In genomic region chr5:72325566-72326297, GRCh38 we compare ENCODE assay signal across 17 cellular contexts. TPM values are rescaled to one million over a fixed set of nuclear protein-coding genes. Genes with fewer than 3 reads are reported as not detected.
A peak's percentile ranks its signal among the peaks of the same experiment; 100 is the strongest.
DNase-seq lines count a peak whose midpoint lies in the region; ATAC-seq and TF ChIP-seq lines count a peak whose summit lies in the region.
"Had no signal": no experiment of that assay in that cellular context is flagged by ENCODE, and none has a peak within 500 bp of the region (broad histone marks: within the 10 kb centered on the region; RNA-seq: fewer than 3 reads in every experiment).

No MANE protein-coding gene starts in this region.

- no peak for ATAC-seq in GM18858 (IDR thresholded peaks at IDR 0.05; ENCODE audit: unreplicated experiment)
- no peak for ATAC-seq in activated CD8-positive, alpha-beta T cell treated with anti-CD3 and anti-CD28 coated beads, Interleukin-2, amount 10 ng/mL, durations not matched to agents 7 days and 5 days
- ATAC-seq: activated CD4-positive, CD25-positive, alpha-beta regulatory T cell treated with anti-CD3 and anti-CD28 coated beads, Interleukin-2, amount 50 U/mL, for 24 hours; stimulated activated memory B cell treated with anti-CD40 and anti-IgM and Interleukin-4, amounts not matched to agents 10 μg/mL and 1 μg/mL and 100 μg/mL, for 72 hours had no signal

- peaks cover 14% of the 10 kb centered on the region for H3K4me1 Mint-ChIP-seq in activated CD8-positive, alpha-beta T cell treated with anti-CD3 and anti-CD28 coated beads, Interleukin-2, amount 10 ng/mL, durations not matched to agents 7 days and 5 days (ENCODE audit: low read depth)

- H3K9me3 Mint-ChIP-seq in activated CD8-positive, alpha-beta T cell treated with anti-CD3 and anti-CD28 coated beads, Interleukin-2, amount 10 ng/mL, durations not matched to agents 7 days and 5 days (ENCODE audit: insufficient read depth) = no peaks in the 10 kb centered on the region
- H3K9me3 Mint-ChIP-seq: stimulated activated memory B cell treated with anti-CD40 and anti-IgM and Interleukin-4, amounts not matched to agents 10 μg/mL and 1 μg/mL and 100 μg/mL, for 72 hours had no signal

- TF ChIP-seq CTCF in cardiac fibroblast (IDR thresholded peaks at IDR 0.05; ENCODE audit: low read depth, low read length) = no peak

- POLR2A ChIA-PET in activated CD8-positive, alpha-beta T cell treated with anti-CD3 and anti-CD28 coated beads, Interleukin-2, amount 10 ng/mL, durations not matched to agents 7 days and 5 days (lab: Charles Lee) = no interaction called here

- peaks cover 42% of the 10 kb centered on the region for H3K36me3 Mint-ChIP-seq in activated CD8-positive, alpha-beta T cell treated with anti-CD3 and anti-CD28 coated beads, Interleukin-2, amount 10 ng/mL, durations not matched to agents 7 days and 5 days (ENCODE audit: low read depth)

- H3K4me3 ChIP-seq in cardiac fibroblast (replicated peaks in 1 of 2; ENCODE audit: low read depth in 2 of 2, low read length in 2 of 2) = peak overlapping the region in 1 of 2 donors; percentile 0
- H3K4me3 ChIP-seq: prostate gland, SJCRH30 had no signal

- no peak overlapping the region for H3K27ac Mint-ChIP-seq in activated CD8-positive, alpha-beta T cell treated with anti-CD3 and anti-CD28 coated beads, Interleukin-2, amount 10 ng/mL, durations not matched to agents 7 days and 5 days
- H3K27ac Mint-ChIP-seq: stimulated activated memory B cell treated with anti-CD40 and anti-IgM and Interleukin-4, amounts not matched to agents 10 μg/mL and 1 μg/mL and 100 μg/mL, for 72 hours had no signal

- CTCF ChIA-PET in activated CD8-positive, alpha-beta T cell treated with anti-CD3 and anti-CD28 coated beads, Interleukin-2, amount 10 ng/mL, durations not matched to agents 7 days and 5 days (lab: Charles Lee) = no interaction called here

- no peak overlapping the region for H3K4me3 Mint-ChIP-seq in activated CD8-positive, alpha-beta T cell treated with anti-CD3 and anti-CD28 coated beads, Interleukin-2, amount 10 ng/mL, durations not matched to agents 7 days and 5 days
- H3K4me3 Mint-ChIP-seq: stimulated activated memory B cell treated with anti-CD40 and anti-IgM and Interleukin-4, amounts not matched to agents 10 μg/mL and 1 μg/mL and 100 μg/mL, for 72 hours had no signal

- H3K27me3 Mint-ChIP-seq in activated CD8-positive, alpha-beta T cell treated with anti-CD3 and anti-CD28 coated beads, Interleukin-2, amount 10 ng/mL, durations not matched to agents 7 days and 5 days (ENCODE audit: low read depth) = no peaks in the 10 kb centered on the region
- H3K27me3 Mint-ChIP-seq: stimulated activated memory B cell treated with anti-CD40 and anti-IgM and Interleukin-4, amounts not matched to agents 10 μg/mL and 1 μg/mL and 100 μg/mL, for 72 hours had no signal

- DNase-seq in AG08396 (ENCODE audit: low spot score) (peak; percentile 34), M059J (ENCODE audit: low read depth) (peak; percentile 95), cardiac fibroblast (ENCODE audit: low read depth in 2 of 2) (peak; percentile 83), iris pigment epithelial cell (ENCODE audit: low read depth) (peak; percentile 70), DMS153 treated with DMSO at 0.1 percent for 48 hours (lab: John Stamatoyannopoulos, UW; ENCODE audit: unreplicated experiment) (no peak), cortex of kidney (lab: John Stamatoyannopoulos, UW) (no peak)
- no peak for DNase-seq in activated CD8-positive, alpha-beta T cell treated with anti-CD3 and anti-CD28 coated beads, Interleukin-2, amount 10 ng/mL, durations not matched to agents 7 days and 5 days
- DNase-seq: activated T-cell treated with anti-CD3 and anti-CD28 coated beads, Interleukin-2, amount 50 U/mL, for 1 hour; KBM-7; midbrain; NCI-H187; SJCRH30; stimulated activated CD4-positive, alpha-beta T cell treated with anti-CD3 and anti-CD28 coated beads, Interleukin-2, amount 100 ng/mL, for 48 hours had no signal

RNA-seq across cellular contexts. Expression of gene PTCD2, which starts 5.6 kb away (rescaled TPM):
- total RNA-seq in M059J (2014; rRNA removed; shearing (Covaris generic)) = 6.7 and 12.6 TPM in 2 replicates
- 1 to 10 TPM; 8.4 to 9.5 TPM for total RNA-seq in activated CD8-positive, alpha-beta T cell treated with anti-CD3 and anti-CD28 coated beads, Interleukin-2, amount 10 ng/mL, durations not matched to agents 7 days and 5 days

RNA-seq across cellular contexts. Expression of gene MRPS27, which starts 5.7 kb away (rescaled TPM):
- 75.0 and 82.0 TPM in 2 replicates for total RNA-seq in M059J (2014; rRNA removed; shearing (Covaris generic))
- total RNA-seq in activated CD8-positive, alpha-beta T cell treated with anti-CD3 and anti-CD28 coated beads, Interleukin-2, amount 10 ng/mL, durations not matched to agents 7 days and 5 days = 10 to 100 TPM; 48.2 to 53.9 TPM

Comparison
In these comparisons a context has a peak if more than half of its experiments do, and no peak if none do; other contexts are left out.
1. DNase-seq: peak in AG08396 (single experiment), M059J (single experiment), cardiac fibroblast (2 of 2) and iris pigment epithelial cell (single experiment); none in DMS153 treated with DMSO at 0.1 percent for 48 hours (single experiment), activated CD8-positive, alpha-beta T cell treated with anti-CD3 and anti-CD28 coated beads, Interleukin-2, amount 10 ng/mL, durations not matched to agents 7 days and 5 days (single experiment) and cortex of kidney (single experiment).